ENCODE assay signal across 8 cellular contexts in the genomic region with DNA sequence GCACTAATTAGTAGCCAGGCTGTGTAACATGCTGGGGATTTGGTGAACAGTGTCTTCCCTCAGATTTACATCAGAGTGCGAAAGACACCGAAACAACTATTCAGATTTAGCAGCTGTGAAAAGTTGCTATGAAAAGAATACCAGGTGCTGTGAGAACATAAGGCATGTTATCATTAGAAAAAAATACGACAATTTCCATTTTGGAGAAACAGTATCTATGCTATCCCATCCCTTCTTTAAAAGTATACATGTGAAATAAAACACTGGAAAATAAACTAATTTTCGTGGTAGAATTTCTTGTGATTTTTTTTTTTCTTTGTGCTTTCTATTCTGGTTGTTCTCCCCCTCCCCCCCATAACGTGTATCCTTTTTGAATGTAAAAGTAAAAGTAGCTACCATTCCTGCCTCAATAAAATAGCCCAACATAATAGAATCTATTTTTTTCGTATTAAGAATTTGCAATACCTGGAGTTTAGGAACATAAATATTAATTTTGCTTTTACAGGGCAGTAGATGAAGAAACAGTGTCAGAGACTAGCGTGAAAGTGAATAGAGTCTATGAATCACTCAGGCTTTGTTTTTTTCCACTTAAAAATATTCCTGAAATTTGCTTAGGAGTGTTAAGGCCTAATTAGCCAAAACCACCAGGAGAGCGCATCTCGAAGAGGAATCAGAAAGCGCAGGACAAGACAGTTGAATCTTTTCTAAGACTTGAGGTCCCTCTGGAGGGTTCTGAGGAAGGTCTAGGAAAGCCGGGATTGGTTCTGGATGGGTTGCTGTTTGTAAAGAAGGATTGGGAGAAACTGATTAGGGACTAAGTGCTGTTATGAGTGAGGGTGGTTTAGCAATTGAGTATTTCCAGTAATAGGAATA. TPM values are rescaled to one million over a fixed set of nuclear protein-coding genes. Genes with fewer than 3 reads are reported as not detected.
A peak's percentile ranks its signal among the peaks of the same experiment; 100 is the strongest.
DNase-seq lines count a peak whose midpoint lies in the region; ATAC-seq, FAIRE-seq and TF ChIP-seq lines count a peak whose summit lies in the region.

No MANE protein-coding gene starts in this region.

- H2AFZ ChIP-seq in parathyroid adenoma, result peak overlapping the region; percentile 82

- FAIRE-seq in endometrium (lab: Jason Lieb, UNC), result peak; percentile 53

- peaks cover 46% of the 10 kb centered on the region for H3K4me1 ChIP-seq in left ventricle myocardium inferior
- H3K4me1 ChIP-seq in parathyroid adenoma, result peaks cover 2% of the 10 kb centered on the region

- H3K79me2 ChIP-seq in parathyroid adenoma, result peaks cover 15% of the 10 kb centered on the region

- H3K27me3 ChIP-seq in left ventricle myocardium inferior (ENCODE audit: low read depth) (no peaks in the 10 kb centered on the region), parathyroid adenoma (ENCODE audit: control insufficient read depth, insufficient read depth, low read length) (no peaks in the 10 kb centered on the region)

- intact Hi-C loops in left ventricle myocardium inferior (cut with micrococcal nuclease), result no loop called here
- intact Hi-C loops in Right ventricle myocardium inferior (cut with DNase I), result no loop called here

- peak overlapping the region; percentile 91 for H3K27ac ChIP-seq in left ventricle myocardium inferior (replicated peaks)
- H3K27ac ChIP-seq in parathyroid adenoma, result peak overlapping the region; percentile 78

- ATAC-seq in Right ventricle myocardium inferior, result no peak

- H3K9ac ChIP-seq in parathyroid adenoma, result no peak overlapping the region

- DNase-seq in left ventricle myocardium inferior (no peak), Right ventricle myocardium inferior (ENCODE audit: missing footprints) (no peak), OCI-M1 (lab: John Stamatoyannopoulos, UW) (peak; percentile 60), dermis blood vessel endothelial cell (no peak), AG08395 (ENCODE audit: low spot score) (no peak)
- no peak for DNase-seq in activated effector memory CD4-positive, alpha-beta T cell treated with Interleukin-2 at 50 U/mL for 16 hours

- H3K9me3 ChIP-seq in left ventricle myocardium inferior (replicated peaks) (no peaks in the 10 kb centered on the region), parathyroid adenoma (ENCODE audit: control insufficient read depth, low read length) (no peaks in the 10 kb centered on the region)

- peaks cover 4% of the 10 kb centered on the region for H3K36me3 ChIP-seq in left ventricle myocardium inferior
- no peaks in the 10 kb centered on the region for H3K36me3 ChIP-seq in parathyroid adenoma (ENCODE audit: control insufficient read depth, insufficient read depth, low read length)

- TF ChIP-seq CTCF in left ventricle myocardium inferior (IDR thresholded peaks at IDR 0.05; ENCODE audit: borderline replicate concordance) (no peak), parathyroid adenoma (IDR thresholded peaks at IDR 0.05) (no peak)

- H3K4me3 ChIP-seq in left ventricle myocardium inferior (peak overlapping the region; percentile 88), parathyroid adenoma (ENCODE audit: low read depth, low read length) (peak overlapping the region; percentile 90)

- peak overlapping the region; percentile 79 for H3K4me2 ChIP-seq in parathyroid adenoma (ENCODE audit: low read length)

RNA-seq across cellular contexts. Expression of a gene that starts 0.8 kb away (rescaled TPM):
- total RNA-seq in left ventricle myocardium inferior, result 56.2 TPM
- 46.9 TPM for total RNA-seq in Right ventricle myocardium inferior
- total RNA-seq in dermis blood vessel endothelial cell, result 84.8 and 96.5 TPM in 2 replicates

RNA-seq across cellular contexts. Expression of a gene that starts 2.0 kb away (rescaled TPM):
- total RNA-seq in left ventricle myocardium inferior (0.88 TPM), Right ventricle myocardium inferior (1.4 TPM), dermis blood vessel endothelial cell (60.4 and 190 TPM in 2 replicates)

RNA-seq across cellular contexts. Expression of a gene that starts 19.8 kb away (rescaled TPM):
- total RNA-seq in left ventricle myocardium inferior (4.9 TPM), Right ventricle myocardium inferior (4.2 TPM), dermis blood vessel endothelial cell (3.8 and 4.8 TPM in 2 replicates)

RNA-seq across cellular contexts. Expression of a gene that starts 49.3 kb away (rescaled TPM):
- total RNA-seq in left ventricle myocardium inferior (1.4 TPM), Right ventricle myocardium inferior (1.5 TPM), dermis blood vessel endothelial cell (0.17 and 0.28 TPM in 2 replicates)

Comparison
In these comparisons a context has a peak if more than half of its experiments do, and no peak if none do; other contexts are left out.
1. RNA of a gene that starts 2.0 kb away (total RNA-seq): 60.4 to 190 TPM in dermis blood vessel endothelial cell; 1.4 TPM in Right ventricle myocardium inferior (single experiment) and 0.88 TPM in left ventricle myocardium inferior (single experiment); every median in the first group is over 10 times any median in the second.